ENCODE assay signal across 29 cellular contexts in genomic region chr6:136964368-136964767, GRCh38. TPM values are rescaled to one million over a fixed set of nuclear protein-coding genes. Genes with fewer than 3 reads are reported as not detected.
DNase-seq lines count a peak whose midpoint lies in the region; ATAC-seq and TF ChIP-seq lines count a peak whose summit lies in the region.
"Had no signal": no experiment of that assay in that cellular context is flagged by ENCODE, and none has a peak within 500 bp of the region (broad histone marks: within the 10 kb centered on the region; RNA-seq: fewer than 3 reads in every experiment).

No MANE protein-coding gene starts in this region.

- no peaks in the 10 kb centered on the region for H3K9me3 ChIP-seq in right cardiac atrium (ENCODE audit: control insufficient read depth, low read length)
- H3K9me3 ChIP-seq in colonic mucosa, result no peaks in the 10 kb centered on the region
- H3K9me3 ChIP-seq in mucosa of descending colon, result no peaks in the 10 kb centered on the region
- H3K9me3 ChIP-seq: A549; BLaER1 treated with 17β-estradiol and CSF1 and Interleukin-3, amounts not matched to agents 10 nM and 100 nM; HAP-1 had no signal

- TF ChIP-seq CTCF in colonic mucosa (IDR thresholded peaks at IDR 0.05) (no peak), mucosa of descending colon (IDR thresholded peaks at IDR 0.05) (no peak)

- H3K4me1 ChIP-seq in right cardiac atrium (ENCODE audit: control insufficient read depth, insufficient read depth, low read length) (no peaks in the 10 kb centered on the region), colonic mucosa (peaks cover under 1% of the 10 kb centered on the region), mucosa of descending colon (ENCODE audit: low read depth) (peaks cover 33% of the 10 kb centered on the region)
- H3K4me1 ChIP-seq: A549, HAP-1 had no signal

- ATAC-seq in right cardiac atrium, result no peak
- ATAC-seq in left ventricle myocardium superior, result no peak
- ATAC-seq in mucosa of descending colon, result peak; percentile 79
- ATAC-seq in GM18520 (IDR thresholded peaks at IDR 0.05; ENCODE audit: unreplicated experiment), result no peak
- ATAC-seq: A549, GM23338, K562 had no signal

- H3K9ac ChIP-seq in colonic mucosa (ENCODE audit: low read depth in 2 of 2, low read length in 2 of 2), result peak overlapping the region in 1 of 2 donors; percentile 1
- H3K9ac ChIP-seq: BLaER1 treated with 17β-estradiol and CSF1 and Interleukin-3, amounts not matched to agents 10 nM and 100 nM had no signal

- peak overlapping the region; percentile 7 for H3K27ac ChIP-seq in right cardiac atrium (ENCODE audit: low read length)
- H3K27ac ChIP-seq in colonic mucosa, result peak overlapping the region; percentile 84
- H3K27ac ChIP-seq: A549; BLaER1 treated with 17β-estradiol and CSF1 and Interleukin-3, amounts not matched to agents 10 nM and 100 nM; PC-9 had no signal

- 78% methylated on average over 2 of the region's 2 CpGs for WGBS in right cardiac atrium

- intact Hi-C loops in right cardiac atrium (cut with DNase I), result no loop called here
- intact Hi-C loops in left ventricle myocardium superior (cut with micrococcal nuclease), result no loop called here
- intact Hi-C loops in colonic mucosa (cut with DNase I), result no loop called here
- intact Hi-C loops in mucosa of descending colon (cut with DNase I, micrococcal nuclease), result no loop called here

- no peaks in the 10 kb centered on the region for H3K36me3 ChIP-seq in colonic mucosa
- H3K36me3 ChIP-seq in mucosa of descending colon (ENCODE audit: low read depth), result no peaks in the 10 kb centered on the region
- H3K36me3 ChIP-seq: BLaER1 treated with 17β-estradiol and CSF1 and Interleukin-3, amounts not matched to agents 10 nM and 100 nM; HAP-1 had no signal

- H3K4me3 ChIP-seq in right cardiac atrium (ENCODE audit: low read length) (no peak overlapping the region), colonic mucosa (no peak overlapping the region), mucosa of descending colon (no peak overlapping the region)
- H3K4me3 ChIP-seq: A549; BLaER1 treated with 17β-estradiol and CSF1 and Interleukin-3, amounts not matched to agents 10 nM and 100 nM; GM23338; HAP-1; K562; PC-9 had no signal

- H3K27me3 ChIP-seq in right cardiac atrium (ENCODE audit: control insufficient read depth, insufficient read depth) (no peaks in the 10 kb centered on the region), colonic mucosa (no peaks in the 10 kb centered on the region)
- H3K27me3 ChIP-seq: BLaER1 treated with 17β-estradiol and CSF1 and Interleukin-3, amounts not matched to agents 10 nM and 100 nM had no signal

- no peak for DNase-seq in right cardiac atrium
- no peak for DNase-seq in left ventricle myocardium superior
- peak; percentile 90 for DNase-seq in colonic mucosa
- DNase-seq in mucosa of descending colon, result peak; percentile 86 to 90 (median 87)
- DNase-seq in SIG-M5 treated with dmso at 0.1 percent for 504 hours (lab: John Stamatoyannopoulos, UW; ENCODE audit: unreplicated experiment), result no peak
- DNase-seq in SHP77 (lab: John Stamatoyannopoulos, UW), result no peak
- DNase-seq: AML-193; CD4-positive, alpha-beta T cell; HFFc6; Kasumi-1; MV-4-11; NCI-H1105; NCI-H1694; NCI-H2029 treated with DMSO at 0.1 percent for 48 hours; NCI-H524; NCI-H82; NK-92 treated with Interleukin-12 subunit alpha and Interleukin-12 subunit beta, amount 100 ng/mL, for 24 hours; PC-9; Right ventricle myocardium superior; RPMI8226 had no signal

RNA-seq across cellular contexts. Expression of gene SLC35D3, which starts 42.3 kb away (rescaled TPM):
- total RNA-seq in right cardiac atrium (not detected), left ventricle myocardium superior (not detected), colonic mucosa (under 1 TPM; 0.15 to 0.32 TPM), mucosa of descending colon (under 1 TPM; 0.12 to 0.92 (median 0.19) TPM)
- 0.05 TPM for polyA plus RNA-seq in right cardiac atrium
- total RNA-seq: CD4-positive, alpha-beta T cell; Daoy; G401; HFFc6; K562; MCF 10A; PC-9; Right ventricle myocardium superior had no signal
- polyA plus RNA-seq: A549, K562 had no signal

Comparison
In these comparisons a context has a peak if more than half of its experiments do, and no peak if none do; other contexts are left out.
1. DNase-seq: peak in colonic mucosa (single experiment) and mucosa of descending colon (3 of 3); none in right cardiac atrium (0 of 3), left ventricle myocardium superior (single experiment), SIG-M5 treated with dmso at 0.1 percent for 504 hours (single experiment) and SHP77 (0 of 2).